8 cellular contexts compared by ENCODE assay signal in the genomic region with DNA sequence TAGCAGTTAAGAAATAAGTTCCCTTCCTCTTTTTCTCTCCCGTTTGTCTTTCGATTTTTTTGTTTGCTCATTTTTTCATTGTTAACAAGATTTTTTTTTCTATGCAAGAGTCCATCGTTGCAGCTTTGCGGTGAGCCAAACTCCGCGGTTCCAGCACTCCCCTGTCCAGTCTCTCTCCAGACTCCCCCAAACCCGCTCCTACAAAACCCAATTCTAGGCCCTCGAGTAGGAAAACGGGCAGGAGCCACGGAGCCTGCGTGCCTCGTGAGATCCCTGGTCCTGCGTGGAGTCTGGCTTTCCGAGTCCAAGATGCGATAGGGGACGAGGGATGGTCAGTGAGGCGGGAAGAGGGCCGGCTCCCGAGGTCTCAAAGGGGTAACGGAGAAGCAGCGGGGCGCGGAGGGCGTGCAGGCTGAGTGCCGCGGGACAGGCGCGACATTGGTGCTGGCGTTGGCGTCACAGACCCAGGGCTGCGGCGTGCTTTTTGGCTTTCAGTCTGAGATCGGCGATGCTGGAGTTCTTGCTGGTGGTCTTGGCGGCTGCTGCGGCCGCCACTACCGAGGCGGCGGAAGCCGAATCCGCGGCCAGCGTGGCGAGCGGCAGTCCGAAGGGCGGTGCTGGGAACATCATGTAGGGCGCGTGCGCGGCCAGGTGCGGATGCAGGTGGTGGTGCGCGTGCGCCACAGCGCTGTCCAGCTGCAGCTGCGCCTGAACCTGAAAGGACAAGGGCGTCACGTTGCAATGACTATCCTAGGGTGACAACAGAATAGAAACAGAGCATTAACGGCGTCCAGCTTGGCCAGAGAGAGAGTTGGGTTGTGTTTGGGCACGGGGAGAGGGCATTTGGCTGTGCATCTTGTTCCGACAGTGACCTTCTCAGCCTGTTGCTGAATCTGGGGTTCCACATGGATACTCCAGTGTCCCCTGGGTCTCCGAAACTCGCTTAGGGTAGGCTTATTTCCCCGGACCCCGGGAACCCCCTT. TPM values are rescaled to one million over a fixed set of nuclear protein-coding genes. Genes with fewer than 3 reads are reported as not detected.
DNase-seq lines count a peak whose midpoint lies in the region; ATAC-seq and TF ChIP-seq lines count a peak whose summit lies in the region.

No MANE protein-coding gene starts in this region.

- H3K9me3 ChIP-seq in HEK293 (ENCODE audit: control insufficient read depth, insufficient read depth, low read depth, low read length), result no peaks in the 10 kb centered on the region

- CTCF ChIA-PET in HEK293 (lab: Yijun Ruan, JAX) (no interaction called here), WTC11 (lab: Charles Lee) (interaction anchor here (1.3 to 1.8 kb wide), 3 partner anchors 9 to 12 kb away, joined by 3 to 4 read pairs (median 3); partner anchors contain the start of gene RSRC1)

- DNase-seq in GM06990 (ENCODE audit: extremely low read depth, insufficient read length), result peak; percentile 94
- peak; percentile 93 for DNase-seq in NAMALWA (ENCODE audit: low spot score)
- peak; percentile 91 for DNase-seq in WTC11 (ENCODE audit: low spot score)
- no peak for DNase-seq in chondrocyte (ENCODE audit: low spot score)
- peak; percentile 73 to 79 for DNase-seq in lung microvascular endothelial cell (ENCODE audit: low read depth in 2 of 2)
- peak; percentile 46 to 60 for DNase-seq in stimulated activated CD8-positive, alpha-beta memory T cell treated with anti-CD3 and anti-CD28 coated beads, Interleukin-7, amount 100 ng/mL, for 48 hours (ENCODE audit: extremely low read depth in 1 of 2, low read depth in 1 of 2)
- DNase-seq in NCI-H1930 (lab: John Stamatoyannopoulos, UW), result no peak

- H3K27me3 Mint-ChIP-seq in WTC11 (ENCODE audit: low read depth) (peaks cover 100% of the 10 kb centered on the region), chondrocyte (ENCODE audit: low read depth) (peaks cover 87% of the 10 kb centered on the region)

- peak; percentile 67 for ATAC-seq in WTC11

- no peaks in the 10 kb centered on the region; the same call in 1 of the 2 replicates for H3K27me3 ChIP-seq in GM06990 (replicated peaks; ENCODE audit: control insufficient read depth, insufficient read depth, low read length)

- no peaks in the 10 kb centered on the region for H3K36me3 ChIP-seq in GM06990 (ENCODE audit: control insufficient read depth, insufficient read depth, low read length)
- H3K36me3 ChIP-seq in HEK293 (ENCODE audit: control insufficient read depth in 2 of 2, insufficient read depth in 1 of 2, low read length in 2 of 2), result peaks cover 3 to 46% of the 10 kb centered on the region in 2 experiments; a peak in 1 of 3 replicates

- no peaks in the 10 kb centered on the region for H3K36me3 Mint-ChIP-seq in WTC11
- peaks cover 3% of the 10 kb centered on the region for H3K36me3 Mint-ChIP-seq in chondrocyte (ENCODE audit: low read depth)

- POLR2A ChIA-PET in HEK293 (lab: Yijun Ruan, JAX) (interaction anchor here (1.0 to 1.1 kb wide), 2 partner anchors 9 to 12 kb away, joined by 5 read pairs; partner anchors contain the start of gene RSRC1), WTC11 (lab: Charles Lee) (interaction anchor here (1.0 kb wide), 1 partner anchor 12 kb away, joined by 4 read pairs; the partner anchor contains the start of gene RSRC1)

- no peaks in the 10 kb centered on the region for H3K4me1 ChIP-seq in HEK293 (ENCODE audit: control insufficient read depth, insufficient read depth, low read length)

- no peak overlapping the region; the same call in 1 of the 2 replicates for H3K27ac ChIP-seq in HEK293 (ENCODE audit: extremely low read depth, low read depth, low read length)

- TF ChIP-seq CTCF in GM06990 (IDR thresholded peaks at IDR 0.05; ENCODE audit: insufficient read depth, low read length, poor library complexity, severe bottlenecking) (no peak), HEK293 (tag by site-specific recombination; IDR thresholded peaks at IDR 0.05) (no peak), WTC11 (IDR thresholded peaks at IDR 0.05) (no peak), chondrocyte (IDR thresholded peaks at IDR 0.05) (no peak)

- H3K4me3 ChIP-seq in GM06990 (replicated peaks; ENCODE audit: low read depth, low read length) (peak overlapping the region; percentile 79), HEK293 (ENCODE audit: low read depth, low read length) (peak overlapping the region; percentile 31)

- H3K27ac Mint-ChIP-seq in WTC11 (no peak overlapping the region), chondrocyte (ENCODE audit: unreplicated experiment) (peak overlapping the region; percentile 47)

- no peaks in the 10 kb centered on the region for H3K9me3 Mint-ChIP-seq in WTC11
- H3K9me3 Mint-ChIP-seq in chondrocyte (ENCODE audit: low read depth), result no peaks in the 10 kb centered on the region

- peaks cover 51% of the 10 kb centered on the region for H3K4me1 Mint-ChIP-seq in WTC11
- peaks cover 12% of the 10 kb centered on the region for H3K4me1 Mint-ChIP-seq in chondrocyte (ENCODE audit: low read depth)

- H3K4me3 Mint-ChIP-seq in WTC11 (peak overlapping the region; percentile 90), chondrocyte (ENCODE audit: unreplicated experiment) (peak overlapping the region; percentile 78)

TF ChIP-seq in HEK293, 187 proteins besides CTCF, POLR2A, EP300 and RAD21 (continues in another document):
- TF ChIP-seq ZNF341 (tag by site-specific recombination; IDR thresholded peaks at IDR 0.05; ENCODE audit: low read depth), result peak; percentile 80
- peak; percentile 36; the same call in 1 of the 2 replicates for TF ChIP-seq GLIS1 (tag by site-specific recombination; IDR thresholded peaks at IDR 0.05)
- TF ChIP-seq GLI2 (tag by site-specific recombination; IDR thresholded peaks at IDR 0.05; ENCODE audit: borderline replicate concordance, low read depth), result no peak
- no peak for TF ChIP-seq ZNF266 (tag by site-specific recombination; IDR thresholded peaks at IDR 0.05; ENCODE audit: low read depth)
- 0 out of 2 replicates have a peak, but pooled peaks have one; percentile 27 for TF ChIP-seq ZBTB17 (tag by site-specific recombination; IDR thresholded peaks at IDR 0.05)
- no peak for TF ChIP-seq ZNF138 (tag by site-specific recombination; IDR thresholded peaks at IDR 0.05; ENCODE audit: borderline replicate concordance)
- TF ChIP-seq SCRT1 (tag by site-specific recombination; IDR thresholded peaks at IDR 0.05; ENCODE audit: borderline replicate concordance), result no peak
- TF ChIP-seq, protein P1, sequence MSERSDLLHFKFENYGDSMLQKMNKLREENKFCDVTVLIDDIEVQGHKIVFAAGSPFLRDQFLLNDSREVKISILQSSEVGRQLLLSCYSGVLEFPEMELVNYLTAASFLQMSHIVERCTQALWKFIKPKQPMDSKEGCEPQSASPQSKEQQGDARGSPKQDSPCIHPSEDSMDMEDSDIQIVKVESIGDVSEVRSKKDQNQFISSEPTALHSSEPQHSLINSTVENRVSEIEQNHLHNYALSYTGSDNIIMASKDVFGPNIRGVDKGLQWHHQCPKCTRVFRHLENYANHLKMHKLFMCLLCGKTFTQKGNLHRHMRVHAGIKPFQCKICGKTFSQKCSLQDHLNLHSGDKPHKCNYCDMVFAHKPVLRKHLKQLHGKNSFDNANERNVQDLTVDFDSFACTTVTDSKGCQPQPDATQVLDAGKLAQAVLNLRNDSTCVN (tag by site-specific recombination; optimal IDR thresholded peaks at IDR 0.05), result peak; percentile 47
- TF ChIP-seq ZNF792 (tag by site-specific recombination; IDR thresholded peaks at IDR 0.05), result no peak
- TF ChIP-seq SCRT2 (tag by site-specific recombination; IDR thresholded peaks at IDR 0.05), result peak; percentile 36; the same call in 1 of the 2 replicates
- TF ChIP-seq ZNF16 (tag by site-specific recombination; IDR thresholded peaks at IDR 0.05; ENCODE audit: low read depth), result no peak
- TF ChIP-seq ZNF610 (tag by site-specific recombination; IDR thresholded peaks at IDR 0.05; ENCODE audit: borderline replicate concordance), result peak; percentile 41; the same call in 1 of the 2 replicates

TF ChIP-seq in WTC11, 78 proteins besides CTCF, POLR2A, EP300 and RAD21 (continues in another document):
- peak; percentile 37; the same call in 1 of the 2 replicates for TF ChIP-seq JUN (CRISPR knock-in tag; IDR thresholded peaks at IDR 0.05)
- TF ChIP-seq, protein P2, sequence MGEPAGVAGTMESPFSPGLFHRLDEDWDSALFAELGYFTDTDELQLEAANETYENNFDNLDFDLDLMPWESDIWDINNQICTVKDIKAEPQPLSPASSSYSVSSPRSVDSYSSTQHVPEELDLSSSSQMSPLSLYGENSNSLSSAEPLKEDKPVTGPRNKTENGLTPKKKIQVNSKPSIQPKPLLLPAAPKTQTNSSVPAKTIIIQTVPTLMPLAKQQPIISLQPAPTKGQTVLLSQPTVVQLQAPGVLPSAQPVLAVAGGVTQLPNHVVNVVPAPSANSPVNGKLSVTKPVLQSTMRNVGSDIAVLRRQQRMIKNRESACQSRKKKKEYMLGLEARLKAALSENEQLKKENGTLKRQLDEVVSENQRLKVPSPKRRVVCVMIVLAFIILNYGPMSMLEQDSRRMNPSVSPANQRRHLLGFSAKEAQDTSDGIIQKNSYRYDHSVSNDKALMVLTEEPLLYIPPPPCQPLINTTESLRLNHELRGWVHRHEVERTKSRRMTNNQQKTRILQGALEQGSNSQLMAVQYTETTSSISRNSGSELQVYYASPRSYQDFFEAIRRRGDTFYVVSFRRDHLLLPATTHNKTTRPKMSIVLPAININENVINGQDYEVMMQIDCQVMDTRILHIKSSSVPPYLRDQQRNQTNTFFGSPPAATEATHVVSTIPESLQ (CRISPR knock-in tag; IDR thresholded peaks at IDR 0.05), result no peak
- TF ChIP-seq MAX (CRISPR knock-in tag; IDR thresholded peaks at IDR 0.05), result peak; percentile 94
- TF ChIP-seq PREB (CRISPR knock-in tag; IDR thresholded peaks at IDR 0.05; ENCODE audit: borderline replicate concordance), result no peak; the same call in 1 of the 2 replicates
- TF ChIP-seq FOXP1 (CRISPR knock-in tag; IDR thresholded peaks at IDR 0.05; ENCODE audit: borderline replicate concordance), result peak; percentile 90

RNA-seq across cellular contexts. Expression of gene SHOX2, which starts 8.4 kb away (rescaled TPM):
- total RNA-seq in WTC11 (2021), result 0.21 to 0.57 TPM (median 0.32 TPM) in 3 replicates
- total RNA-seq in chondrocyte, result not detected in 3 replicates
- under 0.01 TPM in 1 of 2 replicates, not detected in the other for total RNA-seq in lung microvascular endothelial cell

RNA-seq across cellular contexts. Expression of gene RSRC1, which starts 12.0 kb away (rescaled TPM):
- total RNA-seq in WTC11 (2021), result 21.3 to 27.7 TPM (median 26.6 TPM) in 3 replicates
- total RNA-seq in chondrocyte, result 20.2 to 27.1 TPM (median 23.5 TPM) in 3 replicates
- 21.4 and 26.8 TPM in 2 replicates for total RNA-seq in lung microvascular endothelial cell

Comparison
In these comparisons a context has a peak if more than half of its experiments do, and no peak if none do; other contexts are left out.
1. DNase-seq: peak in GM06990 (single experiment), NAMALWA (single experiment), WTC11 (single experiment), lung microvascular endothelial cell (2 of 2) and stimulated activated CD8-positive, alpha-beta memory T cell treated with anti-CD3 and anti-CD28 coated beads, Interleukin-7, amount 100 ng/mL, for 48 hours (2 of 2); none in chondrocyte (single experiment) and NCI-H1930 (0 of 2).